ENCODE assay signal across 1 cellular context in the genomic region with DNA sequence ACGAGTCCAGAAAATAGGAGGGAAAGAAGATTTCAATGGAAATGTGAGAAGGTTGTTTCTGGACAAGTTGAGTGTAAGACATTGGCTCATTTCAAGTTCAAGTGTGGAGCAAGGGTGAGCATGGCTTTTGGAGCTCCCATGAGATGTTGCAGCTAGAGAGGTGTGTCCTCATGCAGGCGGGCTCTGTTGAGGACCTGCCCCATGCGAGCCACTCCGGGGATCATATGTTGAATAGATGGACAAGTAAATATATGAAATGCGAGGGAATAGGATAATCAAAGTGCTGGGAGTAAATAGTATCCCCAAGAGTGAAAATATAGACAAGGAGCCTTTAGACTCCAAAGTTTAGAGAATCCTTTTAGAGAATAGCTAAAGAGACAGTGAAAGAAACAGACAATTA.
TF ChIP-seq lines count a peak whose summit lies in the region.

No MANE protein-coding gene starts in this region.

TF ChIP-seq in WTC11, 78 proteins besides CTCF, POLR2A, EP300 and RAD21 (continued from another document):
- TF ChIP-seq, protein P1, sequence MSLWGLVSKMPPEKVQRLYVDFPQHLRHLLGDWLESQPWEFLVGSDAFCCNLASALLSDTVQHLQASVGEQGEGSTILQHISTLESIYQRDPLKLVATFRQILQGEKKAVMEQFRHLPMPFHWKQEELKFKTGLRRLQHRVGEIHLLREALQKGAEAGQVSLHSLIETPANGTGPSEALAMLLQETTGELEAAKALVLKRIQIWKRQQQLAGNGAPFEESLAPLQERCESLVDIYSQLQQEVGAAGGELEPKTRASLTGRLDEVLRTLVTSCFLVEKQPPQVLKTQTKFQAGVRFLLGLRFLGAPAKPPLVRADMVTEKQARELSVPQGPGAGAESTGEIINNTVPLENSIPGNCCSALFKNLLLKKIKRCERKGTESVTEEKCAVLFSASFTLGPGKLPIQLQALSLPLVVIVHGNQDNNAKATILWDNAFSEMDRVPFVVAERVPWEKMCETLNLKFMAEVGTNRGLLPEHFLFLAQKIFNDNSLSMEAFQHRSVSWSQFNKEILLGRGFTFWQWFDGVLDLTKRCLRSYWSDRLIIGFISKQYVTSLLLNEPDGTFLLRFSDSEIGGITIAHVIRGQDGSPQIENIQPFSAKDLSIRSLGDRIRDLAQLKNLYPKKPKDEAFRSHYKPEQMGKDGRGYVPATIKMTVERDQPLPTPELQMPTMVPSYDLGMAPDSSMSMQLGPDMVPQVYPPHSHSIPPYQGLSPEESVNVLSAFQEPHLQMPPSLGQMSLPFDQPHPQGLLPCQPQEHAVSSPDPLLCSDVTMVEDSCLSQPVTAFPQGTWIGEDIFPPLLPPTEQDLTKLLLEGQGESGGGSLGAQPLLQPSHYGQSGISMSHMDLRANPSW (CRISPR knock-in tag; conservative IDR thresholded peaks at IDR 0.05; ENCODE audit: low read depth), result no peak
TF ChIP-seq in WTC11: peak in this region for 0.
